16 cellular contexts compared by ENCODE assay signal in the genomic region with DNA sequence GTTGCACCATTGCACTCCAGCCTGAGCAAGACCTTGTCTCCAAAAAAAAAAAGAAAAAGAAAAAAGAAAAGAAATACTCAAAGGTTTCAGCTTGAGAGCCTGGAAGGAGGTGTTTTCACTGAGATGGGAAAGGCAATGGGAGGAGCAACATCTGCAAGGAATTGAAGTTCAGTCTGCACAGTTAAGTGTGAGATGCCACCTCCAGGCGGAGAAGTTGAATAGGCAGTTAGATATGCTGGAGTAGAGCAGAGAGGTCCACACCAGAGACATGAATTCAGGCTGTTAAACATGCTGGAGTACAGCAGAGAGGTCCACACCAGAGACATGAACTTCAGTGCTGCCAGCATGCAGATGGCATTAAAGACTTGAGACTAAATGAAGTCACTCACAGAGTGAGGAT. TPM values are rescaled to one million over a fixed set of nuclear protein-coding genes. Genes with fewer than 3 reads are reported as not detected.
DNase-seq lines count a peak whose midpoint lies in the region; ATAC-seq, FAIRE-seq and TF ChIP-seq lines count a peak whose summit lies in the region.
"Had no signal": no experiment of that assay in that cellular context is flagged by ENCODE, and none has a peak within 500 bp of the region (broad histone marks: within the 10 kb centered on the region; RNA-seq: fewer than 3 reads in every experiment).

No MANE protein-coding gene starts in this region.

- no peak for TF ChIP-seq POLR2A in HepG2 (IDR thresholded peaks at IDR 0.05; ENCODE audit: insufficient read depth in 1 of 2, low read depth in 2 of 2, low read length in 2 of 2)
- TF ChIP-seq POLR2A in right lobe of liver (IDR thresholded peaks at IDR 0.05): no peak

- ATAC-seq in HepG2 (peak; percentile 77), right lobe of liver (no peak), HG03097 (IDR thresholded peaks at IDR 0.05; ENCODE audit: low FRiP score, unreplicated experiment) (no peak)
- ATAC-seq: stimulated activated naive B cell treated with anti-CD40 and anti-IgM and Interleukin-4, amounts not matched to agents 10 μg/mL and 1 μg/mL and 100 μg/mL, for 72 hours had no signal

- TF ChIP-seq CTCF in HepG2 (CRISPR knock-in tag; IDR thresholded peaks at IDR 0.05) (peak; percentile 77), right lobe of liver (IDR thresholded peaks at IDR 0.05) (no peak), cardiac fibroblast (IDR thresholded peaks at IDR 0.05; ENCODE audit: low read depth, low read length) (peak; percentile 9), neural progenitor cell (IDR thresholded peaks at IDR 0.05) (no peak)

- CTCF ChIA-PET in HepG2 (lab: Yijun Ruan, JAX; ENCODE audit: low intra/inter-chr PET ratio, low total read pairs): no interaction called here

- H3K4me3 ChIP-seq in HepG2 (replicated peaks in 1 of 3; ENCODE audit: insufficient read depth in 1 of 3, low read depth in 2 of 3, low read length in 3 of 3) (no peak overlapping the region), right lobe of liver (no peak overlapping the region), cardiac fibroblast (replicated peaks in 1 of 2; ENCODE audit: low read depth in 2 of 2, low read length in 2 of 2) (no peak overlapping the region), neural progenitor cell (no peak overlapping the region)

- H2AFZ ChIP-seq in HepG2 (ENCODE audit: low read length) (no peak overlapping the region), neural progenitor cell (replicated peaks) (no peak overlapping the region)

- H3K9me3 Mint-ChIP-seq in neural progenitor cell: no peaks in the 10 kb centered on the region
- H3K9me3 Mint-ChIP-seq: stimulated activated naive B cell treated with anti-CD40 and anti-IgM and Interleukin-4, amounts not matched to agents 10 μg/mL and 1 μg/mL and 100 μg/mL, for 72 hours had no signal

- FAIRE-seq in HepG2 (lab: Jason Lieb, UNC): peak; percentile 72
- FAIRE-seq: bronchial epithelial cell had no signal

- TF ChIP-seq RAD21 in HepG2 (CRISPR knock-in tag; IDR thresholded peaks at IDR 0.05): no peak

- BruUV-seq in HepG2 (replicated peaks; lab: Mats Ljungman, UMichigan): no TSS peak

- H4K20me1 ChIP-seq in HepG2 (ENCODE audit: insufficient read depth, low read length): no peaks in the 10 kb centered on the region
- no peaks in the 10 kb centered on the region for H4K20me1 ChIP-seq in neural progenitor cell (ENCODE audit: low read depth)

- H3K27ac ChIP-seq in HepG2 (ENCODE audit: extremely low read length, insufficient read depth, low read length): no peak overlapping the region
- H3K27ac ChIP-seq in right lobe of liver: no peak overlapping the region
- H3K27ac ChIP-seq in neural progenitor cell: no peak overlapping the region
- H3K27ac ChIP-seq: C4-2B, KMS-11 had no signal

- POLR2A ChIA-PET in HepG2 (lab: Yijun Ruan, JAX): no interaction called here

- H3K4me3 Mint-ChIP-seq in neural progenitor cell: no peak overlapping the region
- H3K4me3 Mint-ChIP-seq: stimulated activated naive B cell treated with anti-CD40 and anti-IgM and Interleukin-4, amounts not matched to agents 10 μg/mL and 1 μg/mL and 100 μg/mL, for 72 hours had no signal

- H3K27me3 ChIP-seq in HepG2 (ENCODE audit: control insufficient read depth in 1 of 2, insufficient read depth in 2 of 2, low read length in 2 of 2) (no peaks in the 10 kb centered on the region; a peak in 1 of 5 replicates), right lobe of liver (no peaks in the 10 kb centered on the region), neural progenitor cell (no peaks in the 10 kb centered on the region)

- H3K4me2 ChIP-seq in HepG2 (ENCODE audit: low read depth, low read length): no peak overlapping the region
- no peak overlapping the region for H3K4me2 ChIP-seq in neural progenitor cell
- H3K4me2 ChIP-seq: KMS-11 had no signal

- no peaks in the 10 kb centered on the region for H3K36me3 Mint-ChIP-seq in neural progenitor cell
- H3K36me3 Mint-ChIP-seq: stimulated activated naive B cell treated with anti-CD40 and anti-IgM and Interleukin-4, amounts not matched to agents 10 μg/mL and 1 μg/mL and 100 μg/mL, for 72 hours had no signal

- WGBS in HepG2 (ENCODE audit: low lambda C conversion rate): 14% methylated on average over 1 of the region's 1 CpG
- 83% methylated on average over 1 of the region's 1 CpG for WGBS in right lobe of liver (ENCODE audit: insufficient coverage, low coverage, low lambda C conversion rate, missing lambda C conversion rate)

- H3K4me1 Mint-ChIP-seq in neural progenitor cell: peaks cover 9% of the 10 kb centered on the region

- H3K9ac ChIP-seq in HepG2 (ENCODE audit: insufficient read depth, low read depth, low read length) (no peak overlapping the region), neural progenitor cell (no peak overlapping the region)
- H3K9ac ChIP-seq: KMS-11 had no signal

- H3F3A ChIP-seq in neural progenitor cell (ENCODE audit: low read depth): no peaks in the 10 kb centered on the region

- in situ Hi-C loops in HepG2 (cut with HindIII; ENCODE audit: extremely low pct_ligation_motif_present, low pct_unique_long_range_greater_than_20kb): no loop called here

- H3K27me3 Mint-ChIP-seq in neural progenitor cell (ENCODE audit: insufficient read depth, low read depth): peaks cover 10% of the 10 kb centered on the region

- H3K79me2 ChIP-seq in HepG2 (ENCODE audit: insufficient read depth, low read length) (no peaks in the 10 kb centered on the region), neural progenitor cell (ENCODE audit: low read depth) (no peaks in the 10 kb centered on the region)

- no peak for TF ChIP-seq EP300 in HepG2 (IDR thresholded peaks at IDR 0.05; ENCODE audit: low read depth in 2 of 2, low read length in 2 of 2)
- TF ChIP-seq EP300 in HepG2 (CRISPR knock-in tag; IDR thresholded peaks at IDR 0.05; ENCODE audit: borderline replicate concordance): no peak

- no peak overlapping the region for H3K27ac Mint-ChIP-seq in neural progenitor cell
- H3K27ac Mint-ChIP-seq: stimulated activated naive B cell treated with anti-CD40 and anti-IgM and Interleukin-4, amounts not matched to agents 10 μg/mL and 1 μg/mL and 100 μg/mL, for 72 hours had no signal

- DNase-seq in HepG2 (ENCODE audit: low spot score) (no peak), right lobe of liver (no peak), NCI-H226 (peak; percentile 18), cardiac fibroblast (ENCODE audit: low read depth in 2 of 2) (peak; percentile 20 to 24), neural progenitor cell (ENCODE audit: low spot score) (no peak), GM19238 (ENCODE audit: insufficient read length, low spot score) (no peak)
- no peak for DNase-seq in stimulated activated CD4-positive, alpha-beta T cell treated with anti-CD3 and anti-CD28 coated beads, Interleukin-2, amount 100 ng/mL, for 48 hours
- DNase-seq: activated CD4-positive, alpha-beta T cell treated with anti-CD3 and anti-CD28 coated beads, Interleukin-2, amount 50 U/mL, for 48 hours; activated gamma-delta T cell; erythroblast; stimulated activated CD4-positive, alpha-beta T cell treated with anti-CD3 and anti-CD28 coated beads, Interleukin-1b, Interleukin-23, amount 100 ng/mL, for 48 hours; stimulated activated naive B cell treated with anti-CD40 and anti-IgM and Interleukin-4, amounts not matched to agents 10 μg/mL and 1 μg/mL and 100 μg/mL, for 72 hours had no signal

- H3K36me3 ChIP-seq in HepG2 (replicated peaks in 1 of 2; ENCODE audit: control insufficient read depth in 1 of 2, insufficient read depth in 2 of 2, low read length in 2 of 2) (no peaks in the 10 kb centered on the region), right lobe of liver (no peaks in the 10 kb centered on the region), neural progenitor cell (no peaks in the 10 kb centered on the region)

- H3K9me3 ChIP-seq in HepG2 (ENCODE audit: low read length): no peaks in the 10 kb centered on the region
- no peaks in the 10 kb centered on the region for H3K9me3 ChIP-seq in right lobe of liver
- H3K9me3 ChIP-seq in neural progenitor cell (ENCODE audit: low read depth): no peaks in the 10 kb centered on the region

- H3K4me1 ChIP-seq in HepG2 (ENCODE audit: insufficient read depth, low read length) (peaks cover 41% of the 10 kb centered on the region), right lobe of liver (no peaks in the 10 kb centered on the region), neural progenitor cell (peaks cover 11% of the 10 kb centered on the region)

- intact Hi-C loops in HepG2 (cut with micrococcal nuclease; ENCODE audit: unreplicated experiment) (no loop called here), right lobe of liver (cut with DNase I) (no loop called here)

TF ChIP-seq in HepG2, 621 proteins besides CTCF, POLR2A, EP300 and RAD21 (continues in another document):
- TF ChIP-seq TOE1 (CRISPR knock-in tag; IDR thresholded peaks at IDR 0.05): no peak
- no peak for TF ChIP-seq NKX3-1 (CRISPR knock-in tag; IDR thresholded peaks at IDR 0.05)
- TF ChIP-seq SALL1 (CRISPR knock-in tag; IDR thresholded peaks at IDR 0.05): 0 out of 2 replicates have a peak, but pooled peaks have one; percentile 8
- TF ChIP-seq PCBP1 (IDR thresholded peaks at IDR 0.05; ENCODE audit: borderline replicate concordance, low read depth, low read length): no peak

RNA-seq across cellular contexts. Expression of gene DTNB, which starts 41.4 kb away (rescaled TPM):
- 13.7 and 14.4 TPM in 2 replicates for total RNA-seq in HepG2 (2016; rRNA removed; fragmentation: Illumina TruSeq; extraction: Trizol)
- 28.9 and 34.5 TPM in 2 replicates for total RNA-seq in HepG2 (2016; cell fraction: cytosol; rRNA removed; fragmentation: Illumina TruSeq; extraction: Trizol; ENCODE audit: low read depth)
- total RNA-seq in HepG2 (2016; cell fraction: insoluble cytoplasmic fraction; rRNA removed; fragmentation: Illumina TruSeq; extraction: Trizol): 13.7 and 14.4 TPM in 2 replicates
- total RNA-seq in HepG2 (2016; cell fraction: membrane; rRNA removed; fragmentation: Illumina TruSeq; extraction: Trizol): 30.4 and 34.2 TPM in 2 replicates
- 19.0 and 20.2 TPM in 2 replicates for total RNA-seq in HepG2 (2016; cell fraction: nucleus; rRNA removed; fragmentation: Illumina TruSeq; extraction: Trizol)
- polyA plus RNA-seq in HepG2 (2011; rRNA removed): 21.7 and 23.9 TPM in 2 replicates
- 10.9 and 12.5 TPM in 2 replicates for polyA plus RNA-seq in HepG2 (2011; cell fraction: cytosol; rRNA removed)
- 20.1 and 22.6 TPM in 2 replicates for polyA plus RNA-seq in HepG2 (2011; cell fraction: nucleus; rRNA removed)
- 9.6 and 10.4 TPM in 2 replicates for polyA plus RNA-seq in HepG2 (2012)
- polyA plus RNA-seq in HepG2 (2016; cell fraction: cytosol; fragmentation: Illumina TruSeq; extraction: Trizol; ENCODE audit: low read depth): 26.8 and 31.6 TPM in 2 replicates
- 13.2 and 14.8 TPM in 2 replicates for polyA plus RNA-seq in HepG2 (2016; cell fraction: insoluble cytoplasmic fraction; fragmentation: Illumina TruSeq; extraction: Trizol; ENCODE audit: low read depth)
- 33.3 and 36.1 TPM in 2 replicates for polyA plus RNA-seq in HepG2 (2016; cell fraction: membrane; fragmentation: Illumina TruSeq; extraction: Trizol; ENCODE audit: low read depth)
- 18.4 and 20.4 TPM in 2 replicates for polyA plus RNA-seq in HepG2 (2016; cell fraction: nucleus; fragmentation: Illumina TruSeq; extraction: Trizol; ENCODE audit: insufficient read depth, low read depth)
- polyA minus RNA-seq in HepG2 (2011; rRNA and poly(A)+ RNA removed; ENCODE audit: low replicate concordance): 26.2 and 31.7 TPM in 2 replicates
- 10.5 and 13.8 TPM in 2 replicates for polyA minus RNA-seq in HepG2 (2011; cell fraction: cytosol; rRNA and poly(A)+ RNA removed)
- 41.6 and 48.1 TPM in 2 replicates for polyA minus RNA-seq in HepG2 (2011; cell fraction: nucleus; rRNA and poly(A)+ RNA removed)
- 10 to 100 TPM in 1 of 6 experiments, 1 to 10 TPM in 5; 7.0 to 10.3 (median 8.8) TPM for total RNA-seq in right lobe of liver
- 27.1 and 31.3 TPM in 2 replicates for total RNA-seq in neural progenitor cell (ENCODE audit: low replicate concordance)

Comparison
In these comparisons a context has a peak if more than half of its experiments do, and no peak if none do; other contexts are left out.
1. CTCF ChIP-seq: peak in HepG2 (single experiment) and cardiac fibroblast (single experiment); none in right lobe of liver (0 of 4) and neural progenitor cell (single experiment).
2. DNase-seq: peak in NCI-H226 (single experiment) and cardiac fibroblast (2 of 2); none in HepG2 (single experiment), right lobe of liver (0 of 3), neural progenitor cell (single experiment), stimulated activated CD4-positive, alpha-beta T cell treated with anti-CD3 and anti-CD28 coated beads, Interleukin-2, amount 100 ng/mL, for 48 hours (0 of 2) and GM19238 (single experiment).